ENCODE assay signal across 1 cellular context in genomic region chr10:63464402-63465292, GRCh38.
A peak's percentile ranks its signal among the peaks of the same experiment; 100 is the strongest.
TF ChIP-seq lines count a peak whose summit lies in the region.

No MANE protein-coding gene starts in this region.

TF ChIP-seq in K562, 482 proteins besides CTCF, POLR2A, EP300 and RAD21 (continued from another document and continues in another):
- no peak for TF ChIP-seq ZMIZ1 (IDR thresholded peaks at IDR 0.05; ENCODE audit: low read depth in 2 of 2, low read length in 2 of 2)
- TF ChIP-seq YY1 (IDR thresholded peaks at IDR 0.05; ENCODE audit: borderline replicate concordance in 1 of 3, control insufficient read depth in 1 of 3, extremely low read depth in 1 of 3, insufficient read depth in 3 of 3, insufficient read length in 1 of 3, insufficient replicate concordance in 2 of 3, low read depth in 1 of 3, low read length in 2 of 3): peak in 2 of 3 experiments; percentile 11 to 69
- 0 out of 4 replicates have a peak, but pooled peaks of 1 of the 2 experiments have one; percentile 20 for TF ChIP-seq TEAD1 (CRISPR knock-in tag; IDR thresholded peaks at IDR 0.05)
- TF ChIP-seq ESRRA (IDR thresholded peaks at IDR 0.05; ENCODE audit: borderline replicate concordance, low read depth): peak; percentile 31; the same call in 1 of the 2 replicates
- TF ChIP-seq TBP (optimal IDR thresholded peaks at IDR 0.05; ENCODE audit: low read depth, low read length): peak; percentile 35
- TF ChIP-seq NRF1 (conservative IDR thresholded peaks at IDR 0.05 in 1 of 2, IDR thresholded peaks at IDR 0.05 in 1 of 2): no peak; a peak in 1 of 4 replicates
- no peak for TF ChIP-seq RNF2 (IDR thresholded peaks at IDR 0.05)
- no peak for TF ChIP-seq ZNF398 (CRISPR knock-in tag; IDR thresholded peaks at IDR 0.05)
- no peak for TF ChIP-seq C11orf30 (IDR thresholded peaks at IDR 0.05; ENCODE audit: low read depth)
- TF ChIP-seq ZNF121 (CRISPR knock-in tag; conservative IDR thresholded peaks at IDR 0.05): no peak
- TF ChIP-seq ZBTB49 (CRISPR knock-in tag; IDR thresholded peaks at IDR 0.05; ENCODE audit: borderline replicate concordance): no peak
- no peak for TF ChIP-seq USF1 (CRISPR knock-in tag; IDR thresholded peaks at IDR 0.05)
- no peak for TF ChIP-seq NCOA6 (IDR thresholded peaks at IDR 0.05)
- no peak for TF ChIP-seq RERE (CRISPR knock-in tag; IDR thresholded peaks at IDR 0.05; ENCODE audit: borderline replicate concordance)
- TF ChIP-seq CGGBP1 (CRISPR knock-in tag; IDR thresholded peaks at IDR 0.05): 0 out of 2 replicates have a peak, but pooled peaks have one; percentile 9
- TF ChIP-seq CCNT2 (IDR thresholded peaks at IDR 0.05; ENCODE audit: borderline replicate concordance, extremely low read depth, insufficient read length, low read depth, low read length): peak; percentile 38
- peak; percentile 29; the same call in 1 of the 2 replicates for TF ChIP-seq VEZF1 (CRISPR knock-in tag; IDR thresholded peaks at IDR 0.05)
- no peak for TF ChIP-seq ZNF518B (CRISPR knock-in tag; IDR thresholded peaks at IDR 0.05)
- peak; percentile 37 to 88; a peak in 2 of 4 replicates for TF ChIP-seq HDAC1 (IDR thresholded peaks at IDR 0.05)
- 0 out of 2 replicates have a peak, but pooled peaks have one; percentile 27 for TF ChIP-seq GMEB1 (CRISPR knock-in tag; IDR thresholded peaks at IDR 0.05)
- no peak for TF ChIP-seq PHF21A (IDR thresholded peaks at IDR 0.05; ENCODE audit: borderline replicate concordance, low read depth)
- no peak for TF ChIP-seq FOXJ2 (tag; IDR thresholded peaks at IDR 0.05)
- TF ChIP-seq DEAF1 (CRISPR knock-in tag; IDR thresholded peaks at IDR 0.05): 0 out of 2 replicates have a peak, but pooled peaks have one; percentile 10
- TF ChIP-seq POLR2AphosphoS5 (IDR thresholded peaks at IDR 0.05; ENCODE audit: control insufficient read depth, insufficient read depth, low read depth, low read length): no peak
- peak; percentile 42; the same call in 1 of the 2 replicates for TF ChIP-seq EGR1 (conservative IDR thresholded peaks at IDR 0.05)
- TF ChIP-seq MEIS2 (IDR thresholded peaks at IDR 0.05; ENCODE audit: partially characterized antibody): peak; percentile 85
- TF ChIP-seq ZNF232 (CRISPR knock-in tag; IDR thresholded peaks at IDR 0.05): no peak
- TF ChIP-seq KDM1A (IDR thresholded peaks at IDR 0.05): peak; percentile 23 to 43; a peak in 1 of 4 replicates
- TF ChIP-seq HDGF (IDR thresholded peaks at IDR 0.05): no peak
- no peak for TF ChIP-seq ZNF717 (CRISPR knock-in tag; IDR thresholded peaks at IDR 0.05)
- TF ChIP-seq ZNF175 (CRISPR knock-in tag; IDR thresholded peaks at IDR 0.05; ENCODE audit: low read depth): no peak
